ENCODE assay signal across 16 cellular contexts in the genomic region with DNA sequence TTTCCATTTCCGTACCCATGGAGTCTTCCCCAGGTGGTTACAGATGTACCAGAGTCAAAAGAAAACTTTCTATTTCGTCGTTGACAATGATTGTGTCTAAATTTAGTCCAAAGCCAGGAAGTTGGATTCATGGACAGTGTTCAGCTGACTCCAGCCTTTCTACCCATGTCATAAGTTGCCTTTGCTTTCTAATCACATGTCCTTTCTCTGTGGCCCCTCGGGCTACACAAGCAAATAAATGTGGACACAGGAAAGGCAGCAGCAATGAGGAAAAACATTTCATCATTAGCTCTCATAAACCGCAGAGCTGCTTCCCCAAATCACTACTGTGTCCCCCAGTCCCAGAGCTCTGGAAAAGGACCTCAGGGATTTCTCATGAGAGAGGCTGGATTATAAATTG.
A peak's percentile ranks its signal among the peaks of the same experiment; 100 is the strongest.
DNase-seq lines count a peak whose midpoint lies in the region; ATAC-seq and TF ChIP-seq lines count a peak whose summit lies in the region.
"Had no signal": no experiment of that assay in that cellular context is flagged by ENCODE, and none has a peak within 500 bp of the region (broad histone marks: within the 10 kb centered on the region; RNA-seq: fewer than 3 reads in every experiment).

No MANE protein-coding gene starts in this region.

- intact Hi-C loops in adrenal gland (cut with DNase I) = no loop called here
- intact Hi-C loops in right cardiac atrium (cut with DNase I) = no loop called here
- intact Hi-C loops in psoas muscle (cut with DNase I) = no loop called here

- H3K4me1 Mint-ChIP-seq in immature natural killer cell = no peaks in the 10 kb centered on the region

- peaks cover 23 to 66% (median 37%) of the 10 kb centered on the region in 3 donors for H3K36me3 Mint-ChIP-seq in immature natural killer cell

- H3K27ac ChIP-seq in adrenal gland (peak overlapping the region in 2 of 5 donors; percentile 71 to 72), right cardiac atrium (ENCODE audit: low read length) (no peak overlapping the region), psoas muscle (no peak overlapping the region)
- H3K27ac ChIP-seq: SJSA1 had no signal

- TF ChIP-seq CTCF in adrenal gland (IDR thresholded peaks at IDR 0.05) (no peak), psoas muscle (IDR thresholded peaks at IDR 0.05) (no peak)

- no peak for TF ChIP-seq POLR2A in adrenal gland (IDR thresholded peaks at IDR 0.05)

- no peaks in the 10 kb centered on the region for H3K9me3 Mint-ChIP-seq in immature natural killer cell
- H3K9me3 Mint-ChIP-seq: activated T-helper 2 cell treated with anti-CD3 and anti-CD28 coated beads, Interferon-gamma antibody, Interleukin-2, Interleukin-4, amounts not matched to agents 10 μg/mL and 5 μg/mL and 100 μg/mL, durations not matched to agents 14 hours and 24 hours and 36 hours had no signal

- H3K36me3 ChIP-seq in adrenal gland (replicated peaks in 1 of 2) (no peaks in the 10 kb centered on the region), psoas muscle (ENCODE audit: insufficient read depth in 1 of 2, low read depth in 1 of 2) (no peaks in the 10 kb centered on the region)
- H3K36me3 ChIP-seq: SJSA1 had no signal

- no peaks in the 10 kb centered on the region for H3K27me3 ChIP-seq in adrenal gland
- no peaks in the 10 kb centered on the region for H3K27me3 ChIP-seq in right cardiac atrium (ENCODE audit: control insufficient read depth, insufficient read depth)
- H3K27me3 ChIP-seq in psoas muscle (ENCODE audit: insufficient read depth in 3 of 3, low read length in 2 of 3) = no peaks in the 10 kb centered on the region

- no peak overlapping the region for H3K4me3 ChIP-seq in adrenal gland
- no peak overlapping the region for H3K4me3 ChIP-seq in right cardiac atrium (ENCODE audit: low read length)
- no peak overlapping the region for H3K4me3 ChIP-seq in psoas muscle
- H3K4me3 ChIP-seq: SJSA1 had no signal

- DNase-seq in M059J (ENCODE audit: low read depth) (peak; percentile 36), adrenal gland (peak in 5 of 7 donors; percentile 15 to 68 (median 29)), right cardiac atrium (no peak), psoas muscle (no peak), NCI-H1694 treated with DMSO at 0.1 percent for 48 hours (lab: John Stamatoyannopoulos, UW) (no peak), immature natural killer cell (no peak), activated gamma-delta T cell (lab: John Stamatoyannopoulos, UW) (no peak), DMS 273 (lab: John Stamatoyannopoulos, UW; ENCODE audit: unreplicated experiment) (no peak)
- DNase-seq: hypothalamus; MM.1S; NCI-H2029 treated with DMSO at 0.1 percent for 48 hours; NCI-H446 treated with DMSO at 0.1 percent for 48 hours; occipital lobe; stimulated activated CD4-positive, alpha-beta T cell treated with anti-CD3 and anti-CD28 coated beads, Interleukin-2, amount 100 ng/mL, for 24 hours had no signal

- 38 to 47% (median 44%) methylated on average over 5 of the region's 5 CpGs for WGBS in adrenal gland, 4 donors
- WGBS in right cardiac atrium = 34% methylated on average over 5 of the region's 5 CpGs
- 33 to 45% (median 38%) methylated on average over 5 of the region's 5 CpGs for WGBS in psoas muscle, 3 donors

- H3K4me1 ChIP-seq in adrenal gland (replicated peaks in 1 of 2) = no peaks in the 10 kb centered on the region
- peaks cover 2% of the 10 kb centered on the region for H3K4me1 ChIP-seq in right cardiac atrium (ENCODE audit: control insufficient read depth, insufficient read depth, low read length)
- H3K4me1 ChIP-seq in psoas muscle = peaks cover 8% of the 10 kb centered on the region
- H3K4me1 ChIP-seq: SJSA1 had no signal

- no peaks in the 10 kb centered on the region for H3K9me3 ChIP-seq in adrenal gland (replicated peaks in 1 of 3)
- H3K9me3 ChIP-seq in right cardiac atrium (ENCODE audit: control insufficient read depth, low read length) = no peaks in the 10 kb centered on the region
- no peaks in the 10 kb centered on the region for H3K9me3 ChIP-seq in psoas muscle
- H3K9me3 ChIP-seq: SJSA1 had no signal

- no peak overlapping the region for H3K4me3 Mint-ChIP-seq in immature natural killer cell

- ATAC-seq in right cardiac atrium = peak; percentile 59 to 62
- ATAC-seq in psoas muscle = peak; percentile 40 to 51 (median 46)

- no peaks in the 10 kb centered on the region for H3K27me3 Mint-ChIP-seq in immature natural killer cell (ENCODE audit: low read depth in 3 of 3)

- no peak overlapping the region for H3K27ac Mint-ChIP-seq in immature natural killer cell
- H3K27ac Mint-ChIP-seq: activated T-helper 2 cell treated with anti-CD3 and anti-CD28 coated beads, Interferon-gamma antibody, Interleukin-2, Interleukin-4, amounts not matched to agents 10 μg/mL and 5 μg/mL and 100 μg/mL, durations not matched to agents 14 hours and 24 hours and 36 hours had no signal

Comparison
In these comparisons a context has a peak if more than half of its experiments do, and no peak if none do; other contexts are left out.
1. DNase-seq: peak in M059J (single experiment) and adrenal gland (5 of 7); none in right cardiac atrium (0 of 3), psoas muscle (0 of 2), NCI-H1694 treated with DMSO at 0.1 percent for 48 hours (single experiment), immature natural killer cell (0 of 3), activated gamma-delta T cell (single experiment) and DMS 273 (single experiment).